ENCODE assay signal across 1 cellular context in the genomic region with DNA sequence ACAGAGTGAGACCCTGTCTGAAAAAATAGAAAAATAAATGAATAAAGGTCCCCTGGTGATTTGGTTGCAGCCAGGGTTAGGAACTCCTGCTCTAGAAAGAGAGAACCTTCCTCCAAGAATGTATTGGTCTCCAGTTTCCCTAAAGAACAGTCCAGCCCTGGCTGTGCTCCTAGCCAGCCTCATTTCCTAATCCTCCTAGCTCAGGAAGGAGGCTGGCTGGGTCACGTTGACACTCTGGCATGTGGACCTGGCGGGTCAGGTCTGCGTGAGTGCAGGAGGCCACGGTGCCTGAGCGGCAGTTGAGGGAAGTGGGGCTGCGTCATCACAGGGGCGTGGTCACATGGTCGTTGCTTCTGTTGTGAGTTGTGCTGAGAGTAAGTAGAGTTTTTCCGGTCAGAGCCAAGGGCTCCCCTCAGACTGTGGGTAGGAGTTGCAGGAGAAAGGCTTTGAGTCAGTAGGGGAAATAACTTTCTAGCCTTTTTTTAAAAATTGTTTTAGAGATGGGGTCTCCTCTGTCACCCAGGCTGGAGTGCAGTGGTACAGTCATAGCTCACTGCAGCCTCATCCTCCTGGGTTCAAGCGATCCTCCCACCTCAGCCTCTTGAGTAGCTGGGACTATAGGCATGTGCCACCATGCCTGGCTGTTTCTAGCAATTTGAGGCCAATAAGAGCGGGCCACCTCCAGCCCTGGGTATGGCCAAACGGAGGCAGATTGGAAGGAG.
A peak's percentile ranks its signal among the peaks of the same experiment; 100 is the strongest.
TF ChIP-seq lines count a peak whose summit lies in the region.

No MANE protein-coding gene starts in this region.

TF ChIP-seq in H1, 55 proteins besides CTCF, POLR2A, EP300 and RAD21 (continued from another document):
- TF ChIP-seq, protein P1, sequence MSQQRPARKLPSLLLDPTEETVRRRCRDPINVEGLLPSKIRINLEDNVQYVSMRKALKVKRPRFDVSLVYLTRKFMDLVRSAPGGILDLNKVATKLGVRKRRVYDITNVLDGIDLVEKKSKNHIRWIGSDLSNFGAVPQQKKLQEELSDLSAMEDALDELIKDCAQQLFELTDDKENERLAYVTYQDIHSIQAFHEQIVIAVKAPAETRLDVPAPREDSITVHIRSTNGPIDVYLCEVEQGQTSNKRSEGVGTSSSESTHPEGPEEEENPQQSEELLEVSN (IDR thresholded peaks at IDR 0.05), result peak; percentile 14; the same call in 1 of the 2 replicates
